In the genomic region with DNA sequence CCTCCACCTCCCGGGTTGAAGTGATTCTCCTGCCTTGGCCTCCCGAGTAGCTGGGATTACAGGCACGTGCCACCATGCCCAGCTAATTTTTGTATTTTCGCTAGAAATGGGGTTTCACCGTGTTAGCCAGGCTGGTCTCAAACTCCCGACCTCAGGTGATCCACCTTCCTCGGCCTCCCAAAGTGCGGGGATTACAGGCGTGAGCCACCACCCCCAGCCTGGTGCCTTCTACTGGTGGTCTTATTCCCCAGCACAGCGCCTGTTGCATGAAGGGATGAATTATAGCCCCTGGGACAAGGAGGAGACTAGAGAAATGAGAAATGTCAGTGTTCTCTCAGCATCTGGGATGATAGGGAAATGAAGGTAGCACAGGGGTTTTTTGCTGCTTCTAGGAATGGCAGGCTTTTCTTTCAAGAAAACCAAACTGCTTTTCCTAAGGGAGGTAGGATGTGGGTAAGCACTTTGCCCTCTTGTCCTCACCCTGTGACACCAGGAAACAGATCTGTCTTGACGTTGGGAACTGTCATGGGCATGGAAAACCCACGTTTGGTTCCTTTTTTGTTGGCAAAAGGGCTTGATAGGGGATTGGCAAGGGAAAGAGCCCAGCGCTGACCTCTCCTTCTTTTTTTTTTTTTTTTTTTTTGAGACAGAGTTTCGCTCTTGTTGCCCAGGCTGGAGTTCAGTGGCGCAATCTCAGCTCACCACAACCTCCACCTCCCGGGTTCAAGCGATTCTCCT, we compare ENCODE assay signal across 8 cellular contexts. TPM values are rescaled to one million over a fixed set of nuclear protein-coding genes. Genes with fewer than 3 reads are reported as not detected.
DNase-seq lines count a peak whose midpoint lies in the region; ATAC-seq and TF ChIP-seq lines count a peak whose summit lies in the region.
"Not testable (repeated sequence)": the region's sequence is repeated elsewhere in the genome, so short reads cannot be mapped to it uniquely, and the experiment has no call there.

No MANE protein-coding gene starts in this region.

- DNase-seq in Peyer's patch; esophagus muscularis mucosa (ENCODE audit: extremely low spot score); gastrocnemius medialis: not testable (repeated sequence)
- DNase-seq in body of pancreas (peak in 1 of 4 donors; percentile 39), right cardiac atrium (peak in 1 of 3 donors; percentile 21), tibial artery (peak; percentile 37 to 58)

- intact Hi-C loops in body of pancreas (cut with DNase I); esophagus muscularis mucosa (cut with DNase I); gastrocnemius medialis (cut with DNase I; ENCODE audit: low total_unique reads); tibial artery (cut with DNase I; ENCODE audit: low total_unique reads): not testable (repeated sequence)
- intact Hi-C loops in right cardiac atrium (cut with DNase I), result loop anchor here in 1 of 4 donors (10.0 kb wide), 1 partner anchor 76 kb away; a partner anchor contains a TSS

- H3K9ac ChIP-seq in BLaER1 treated with 17β-estradiol and CSF1 and Interleukin-3, amounts not matched to agents 10 nM and 100 nM, result peak overlapping the region in 3 of 11 experiments; percentile 81 to 88 (median 82); a peak in 6 of 22 replicates
- not testable (repeated sequence) for H3K9ac ChIP-seq in muscle layer of colon (ENCODE audit: low read length)

- not testable (repeated sequence) for TF ChIP-seq POLR2A in Peyer's patch (IDR thresholded peaks at IDR 0.05); body of pancreas (IDR thresholded peaks at IDR 0.05); esophagus muscularis mucosa (IDR thresholded peaks at IDR 0.05; ENCODE audit: low read depth); gastrocnemius medialis (IDR thresholded peaks at IDR 0.05)

- H3K36me3 ChIP-seq in BLaER1 treated with 17β-estradiol and CSF1 and Interleukin-3, amounts not matched to agents 10 nM and 100 nM; Peyer's patch; body of pancreas (replicated peaks in 1 of 2; ENCODE audit: insufficient read depth in 1 of 2, low read depth in 2 of 2); esophagus muscularis mucosa; muscle layer of colon (ENCODE audit: insufficient read depth, low read length); gastrocnemius medialis; tibial artery: not testable (repeated sequence)

- 71 to 76% methylated on average over 14 to 17 of the region's 17 CpGs for WGBS in body of pancreas, 2 donors
- 81% methylated on average over 17 of the region's 17 CpGs for WGBS in esophagus muscularis mucosa
- WGBS in right cardiac atrium, result 72% methylated on average over 17 of the region's 17 CpGs

- peak; percentile 8 for TF ChIP-seq EP300 in esophagus muscularis mucosa (IDR thresholded peaks at IDR 0.05)

- peak overlapping the region in 4 of 11 experiments; percentile 82 to 98 (median 94); a peak in 7 of 22 replicates for H3K27ac ChIP-seq in BLaER1 treated with 17β-estradiol and CSF1 and Interleukin-3, amounts not matched to agents 10 nM and 100 nM
- H3K27ac ChIP-seq in Peyer's patch (peak overlapping the region; percentile 46 to 90 (median 85)), body of pancreas (peak overlapping the region in 3 of 4 donors; percentile 30 to 83 (median 60)), esophagus muscularis mucosa (replicated peaks in 1 of 4) (peak overlapping the region; percentile 79 to 87 (median 86)), right cardiac atrium (ENCODE audit: low read length) (peak overlapping the region; percentile 96), muscle layer of colon (ENCODE audit: low read depth, low read length) (peak overlapping the region; percentile 44), gastrocnemius medialis (peak overlapping the region; percentile 80 to 88 (median 82)), tibial artery (peak overlapping the region; percentile 84 to 89)

- not testable (repeated sequence) for H3K27me3 ChIP-seq in BLaER1 treated with 17β-estradiol and CSF1 and Interleukin-3, amounts not matched to agents 10 nM and 100 nM; Peyer's patch; body of pancreas; right cardiac atrium (ENCODE audit: control insufficient read depth, insufficient read depth); muscle layer of colon (ENCODE audit: control insufficient read depth in 1 of 2, insufficient read depth in 2 of 2, low read length in 2 of 2); tibial artery
- H3K27me3 ChIP-seq in esophagus muscularis mucosa, result peaks cover 0 to 35% (median 0%) of the 10 kb centered on the region in 4 donors
- peaks cover 0 to 13% (median 6%) of the 10 kb centered on the region in 3 donors for H3K27me3 ChIP-seq in gastrocnemius medialis

- peak overlapping the region in 3 of 10 experiments; percentile 24 to 29 (median 28); a peak in 3 of 20 replicates for H3K4me3 ChIP-seq in BLaER1 treated with 17β-estradiol and CSF1 and Interleukin-3, amounts not matched to agents 10 nM and 100 nM
- H3K4me3 ChIP-seq in Peyer's patch; body of pancreas; right cardiac atrium (ENCODE audit: low read length); muscle layer of colon (ENCODE audit: low read depth in 1 of 2, low read length in 2 of 2): not testable (repeated sequence)
- peak overlapping the region in 1 of 4 donors; percentile 32 for H3K4me3 ChIP-seq in esophagus muscularis mucosa
- peak overlapping the region; percentile 17 to 29 (median 24) for H3K4me3 ChIP-seq in gastrocnemius medialis
- H3K4me3 ChIP-seq in tibial artery, result peak overlapping the region; percentile 7 to 26

- not testable (repeated sequence) for H4K20me1 ChIP-seq in BLaER1 treated with 17β-estradiol and CSF1 and Interleukin-3, amounts not matched to agents 10 nM and 100 nM

- not testable (repeated sequence) for TF ChIP-seq CTCF in Peyer's patch (IDR thresholded peaks at IDR 0.05); body of pancreas (IDR thresholded peaks at IDR 0.05); esophagus muscularis mucosa (IDR thresholded peaks at IDR 0.05); gastrocnemius medialis (IDR thresholded peaks at IDR 0.05 in 4 of 5, conservative IDR thresholded peaks at IDR 0.05 in 1 of 5); tibial artery (IDR thresholded peaks at IDR 0.05)

- not testable (repeated sequence) for H3K9me3 ChIP-seq in BLaER1 treated with 17β-estradiol and CSF1 and Interleukin-3, amounts not matched to agents 10 nM and 100 nM (replicated peaks in 1 of 11); Peyer's patch; body of pancreas; esophagus muscularis mucosa; right cardiac atrium (ENCODE audit: control insufficient read depth, low read length); muscle layer of colon (ENCODE audit: low read length); gastrocnemius medialis; tibial artery

- in situ Hi-C loops in gastrocnemius medialis (cut with MboI; ENCODE audit: low sequenced_read_pairs in 4 of 4), result not testable (repeated sequence)

- H3K4me1 ChIP-seq in BLaER1 treated with 17β-estradiol and CSF1 and Interleukin-3, amounts not matched to agents 10 nM and 100 nM, result peaks cover 0 to 77% (median 35%) of the 10 kb centered on the region in 10 experiments; a peak in 17 of 20 replicates
- H3K4me1 ChIP-seq in Peyer's patch; body of pancreas; right cardiac atrium (ENCODE audit: control insufficient read depth, insufficient read depth, low read length); muscle layer of colon (ENCODE audit: insufficient read depth, low read length); gastrocnemius medialis: not testable (repeated sequence)
- H3K4me1 ChIP-seq in esophagus muscularis mucosa (peaks cover 18 to 44% (median 31%) of the 10 kb centered on the region in 4 donors), tibial artery (peaks cover 0 to 34% (median 5%) of the 10 kb centered on the region in 4 donors)

- not testable (repeated sequence) for ATAC-seq in body of pancreas, right cardiac atrium, gastrocnemius medialis

- H3K4me2 ChIP-seq in BLaER1 treated with 17β-estradiol and CSF1 and Interleukin-3, amounts not matched to agents 10 nM and 100 nM, result peak overlapping the region in 9 of 11 experiments; percentile 6 to 94 (median 58); a peak in 13 of 22 replicates

RNA-seq across cellular contexts. Expression of a gene that starts 5.9 kb away (rescaled TPM):
- total RNA-seq in Peyer's patch (10 to 100 TPM in 1 of 4 donors, 1 to 10 TPM in 3; 3.3 to 44.6 (median 5.2) TPM), body of pancreas (10 to 100 TPM in 1 of 2 donors, 1 to 10 TPM in 1; 3.4 to 23.4 TPM), esophagus muscularis mucosa (10 to 100 TPM in 2 of 4 donors, 1 to 10 TPM in 2; 5.5 to 17.4 (median 8.5) TPM), right cardiac atrium (10 to 100 TPM in 1 of 4 donors, 1 to 10 TPM in 3; 3.1 to 21.2 (median 5.6) TPM), gastrocnemius medialis (1 to 10 TPM in 2 of 4 donors, under 1 TPM in 2; 0.44 to 3.1 (median 1.8) TPM)
- 6.9 TPM for polyA plus RNA-seq in right cardiac atrium

RNA-seq across cellular contexts. Expression of a gene that starts 19.3 kb away (rescaled TPM):
- 10 to 100 TPM; 35.4 to 43.4 (median 43.0) TPM for total RNA-seq in Peyer's patch
- total RNA-seq in body of pancreas, result 10 to 100 TPM; 20.2 to 34.3 TPM
- 10 to 100 TPM; 23.7 to 33.7 (median 30.0) TPM for total RNA-seq in esophagus muscularis mucosa
- total RNA-seq in right cardiac atrium, result 10 to 100 TPM; 19.0 to 24.1 (median 22.4) TPM
- 15.5 TPM for polyA plus RNA-seq in right cardiac atrium
- total RNA-seq in gastrocnemius medialis, result 10 to 100 TPM; 11.9 to 21.7 (median 19.8) TPM

RNA-seq across cellular contexts. Expression of a gene that starts 30.8 kb away (rescaled TPM):
- total RNA-seq in Peyer's patch (10 to 100 TPM in 3 of 4 donors, 1 to 10 TPM in 1; 5.0 to 31.2 (median 24.2) TPM), body of pancreas (10 to 100 TPM in 1 of 2 donors, 1 to 10 TPM in 1; 6.0 to 12.5 TPM), esophagus muscularis mucosa (10 to 100 TPM in 2 of 4 donors, 1 to 10 TPM in 2; 8.3 to 15.7 (median 11.8) TPM), right cardiac atrium (10 to 100 TPM; 13.8 to 23.2 (median 17.6) TPM), gastrocnemius medialis (10 to 100 TPM in 3 of 4 donors, 1 to 10 TPM in 1; 6.6 to 23.1 (median 12.1) TPM)
- 23.8 TPM for polyA plus RNA-seq in right cardiac atrium

RNA-seq across cellular contexts. Expression of a gene that starts 31.1 kb away (rescaled TPM):
- total RNA-seq in Peyer's patch (10 to 100 TPM; 21.9 to 60.2 (median 44.9) TPM), body of pancreas (10 to 100 TPM; 23.1 to 51.7 TPM), esophagus muscularis mucosa (10 to 100 TPM; 57.7 to 78.0 (median 70.1) TPM), right cardiac atrium (10 to 100 TPM; 50.3 to 55.7 (median 52.7) TPM), gastrocnemius medialis (10 to 100 TPM; 46.5 to 66.2 (median 62.8) TPM)
- polyA plus RNA-seq in right cardiac atrium, result 113 TPM
